Comparison of ENCODE assay signal across 19 cellular contexts in genomic region chr3:131047582-131047981, GRCh38. TPM values are rescaled to one million over a fixed set of nuclear protein-coding genes. Genes with fewer than 3 reads are reported as not detected.
DNase-seq lines count a peak whose midpoint lies in the region; TF ChIP-seq lines count a peak whose summit lies in the region.
"Had no signal": no experiment of that assay in that cellular context is flagged by ENCODE, and none has a peak within 500 bp of the region (broad histone marks: within the 10 kb centered on the region; RNA-seq: fewer than 3 reads in every experiment).

No MANE protein-coding gene starts in this region.

- peak; percentile 25 for DNase-seq in NCI-H1436 (lab: John Stamatoyannopoulos, UW)
- no peak for DNase-seq in NCI-H1436 treated with DMSO at 0.1 percent for 48 hours (lab: John Stamatoyannopoulos, UW)
- DNase-seq in GM13977 (ENCODE audit: low spot score): no peak
- no peak for DNase-seq in epithelial cell of proximal tubule (ENCODE audit: low read depth)
- no peak for DNase-seq in NCI-H2227 (lab: John Stamatoyannopoulos, UW; ENCODE audit: unreplicated experiment)
- DNase-seq in NCI-H524 treated with DMSO at 0.1 percent for 48 hours (lab: John Stamatoyannopoulos, UW): no peak
- DNase-seq in HK-2 (ENCODE audit: unreplicated experiment): no peak
- DNase-seq: activated gamma-delta T cell; CD8-positive, alpha-beta memory T cell; Kasumi-1; mammary epithelial cell; NCI-H2029; stimulated activated CD4-positive, alpha-beta T cell treated with anti-CD3 and anti-CD28 coated beads, Interleukin-1b, Interleukin-23, amount 100 ng/mL, for 48 hours had no signal

- in situ Hi-C loops in GM13977 (cut with MboI; ENCODE audit: low pct_unique_long_range_greater_than_20kb, low sequenced_read_pairs, unreplicated experiment): loop anchor here (25.0 kb wide), 3 partner anchors 490 to 1140 kb away; no protein-coding TSS in a partner anchor

- no peaks in the 10 kb centered on the region for H3K36me3 ChIP-seq in OCI-LY1 (ENCODE audit: insufficient read depth, low read length)
- H3K36me3 ChIP-seq: ascending aorta, HAP-1, right atrium auricular region had no signal

- H3K4me1 ChIP-seq in OCI-LY1 (ENCODE audit: insufficient read depth, low read length, severe bottlenecking): no peaks in the 10 kb centered on the region
- H3K4me1 ChIP-seq: A549, ascending aorta, HAP-1, right atrium auricular region had no signal

- no peaks in the 10 kb centered on the region for H3K9me2 ChIP-seq in OCI-LY1 (ENCODE audit: low read depth, low read length)

- no peak overlapping the region for H3K9ac ChIP-seq in OCI-LY1 (ENCODE audit: low read length)

- no peaks in the 10 kb centered on the region for H3K27me3 ChIP-seq in OCI-LY1 (ENCODE audit: insufficient read depth, low read length)
- H3K27me3 ChIP-seq: ascending aorta, right atrium auricular region had no signal

- H3K27ac ChIP-seq in OCI-LY1 (ENCODE audit: low read depth, low read length, poor library complexity, severe bottlenecking): no peak overlapping the region
- H3K27ac ChIP-seq: A549, ascending aorta, epithelial cell of prostate, right atrium auricular region had no signal

- H2AFZ ChIP-seq in OCI-LY1 (ENCODE audit: low read length): no peak overlapping the region

- H3K79me2 ChIP-seq in OCI-LY1 (ENCODE audit: insufficient read depth, low read length): no peaks in the 10 kb centered on the region

- no peak overlapping the region for H3K4me2 ChIP-seq in OCI-LY1 (ENCODE audit: low read length)
- H3K4me2 ChIP-seq: A549 had no signal

- no peaks in the 10 kb centered on the region for H3F3A ChIP-seq in OCI-LY1 (ENCODE audit: insufficient read depth, low read length)

- TF ChIP-seq CTCF in GM13977 (IDR thresholded peaks at IDR 0.05; ENCODE audit: extremely low read depth, insufficient read depth, missing control alignments) (peak; percentile 35), OCI-LY1 (IDR thresholded peaks at IDR 0.05; ENCODE audit: low read length) (peak; percentile 51), epithelial cell of proximal tubule (conservative IDR thresholded peaks at IDR 0.05; ENCODE audit: low read depth, low read length) (peak; percentile 14)

- no peak overlapping the region for H3K4me3 ChIP-seq in OCI-LY1 (ENCODE audit: low read depth, low read length, poor library complexity, severe bottlenecking)
- H3K4me3 ChIP-seq in epithelial cell of proximal tubule (ENCODE audit: low read depth, low read length): no peak overlapping the region
- H3K4me3 ChIP-seq: A549, ascending aorta, HAP-1, right atrium auricular region had no signal

- no peaks in the 10 kb centered on the region for H4K20me1 ChIP-seq in OCI-LY1 (ENCODE audit: insufficient read depth, low read length)

- no peaks in the 10 kb centered on the region for H3K9me3 ChIP-seq in OCI-LY1 (ENCODE audit: low read length)
- H3K9me3 ChIP-seq: A549, HAP-1, right atrium auricular region had no signal

RNA-seq across cellular contexts. Expression of gene NEK11, which starts 20.9 kb away (rescaled TPM):
- total RNA-seq in epithelial cell of proximal tubule: 3.9 and 4.6 TPM in 2 replicates

RNA-seq across cellular contexts. Expression of gene ASTE1, which starts 21.0 kb away (rescaled TPM):
- 2.8 and 5.1 TPM in 2 replicates for total RNA-seq in epithelial cell of proximal tubule
